In genomic region chr17:2244545-2245525, GRCh38 we compare ENCODE assay signal across 8 cellular contexts. TPM values are rescaled to one million over a fixed set of nuclear protein-coding genes. Genes with fewer than 3 reads are reported as not detected.
DNase-seq lines count a peak whose midpoint lies in the region; ATAC-seq and TF ChIP-seq lines count a peak whose summit lies in the region.

No MANE protein-coding gene starts in this region.

- 13 to 26% methylated on average over 6 to 7 of the region's 7 CpGs for WGBS in esophagus squamous epithelium, 2 donors

- H3F3A ChIP-seq in PC-9 (ENCODE audit: insufficient read depth, low read depth), result peaks cover 24% of the 10 kb centered on the region; the same call in 1 of the 2 replicates

- H3K79me2 ChIP-seq in PC-9 (ENCODE audit: low read depth), result no peaks in the 10 kb centered on the region

- H3K27me3 Mint-ChIP-seq in activated T-cell treated with anti-CD3 and anti-CD28 coated beads, Interleukin-2, amount 50 U/mL, for 4 hours (ENCODE audit: low read depth), result no peaks in the 10 kb centered on the region
- no peaks in the 10 kb centered on the region for H3K27me3 Mint-ChIP-seq in naive thymus-derived CD8-positive, alpha-beta T cell

- H3K4me2 ChIP-seq in PC-9, result no peak overlapping the region

- H3K36me3 Mint-ChIP-seq in activated T-cell treated with anti-CD3 and anti-CD28 coated beads, Interleukin-2, amount 50 U/mL, for 4 hours (ENCODE audit: insufficient read depth), result peaks cover 40% of the 10 kb centered on the region
- H3K36me3 Mint-ChIP-seq in naive thymus-derived CD8-positive, alpha-beta T cell, result peaks cover 12 to 73% (median 24%) of the 10 kb centered on the region in 3 donors

- BruUV-seq in PC-9 (replicated peaks; lab: Mats Ljungman, UMichigan), result no TSS peak

- H3K4me3 ChIP-seq in PC-9 (no peak overlapping the region), esophagus squamous epithelium (no peak overlapping the region)

- DNase-seq in EH (ENCODE audit: low read depth) (peak; percentile 94), HuH-7 (ENCODE audit: low spot score) (peak; percentile 76), PC-9 (peak; percentile 56 to 76), esophagus squamous epithelium (lab: John Stamatoyannopoulos, UW) (no peak)
- DNase-seq in activated T-cell treated with anti-CD3 and anti-CD28 coated beads, Interleukin-2, amount 50 U/mL, for 4 hours, result peak; percentile 85
- DNase-seq in naive thymus-derived CD8-positive, alpha-beta T cell, result peak; percentile 68 to 89 (median 77)
- peak; percentile 72 to 76 for DNase-seq in stimulated activated CD8-positive, alpha-beta memory T cell treated with anti-CD3 and anti-CD28 coated beads, Interleukin-7, amount 100 ng/mL, for 4 hours (ENCODE audit: low read depth in 2 of 2)

- H3K4me3 Mint-ChIP-seq in activated T-cell treated with anti-CD3 and anti-CD28 coated beads, Interleukin-2, amount 50 U/mL, for 4 hours, result no peak overlapping the region
- no peak overlapping the region for H3K4me3 Mint-ChIP-seq in naive thymus-derived CD8-positive, alpha-beta T cell

- POLR2A ChIA-PET in PC-9 (lab: Charles Lee; ENCODE audit: unreplicated experiment), result interaction anchor here (0.6 kb wide), 1 partner anchor 40 kb away, joined by 4 read pairs; no protein-coding TSS in a partner anchor
- POLR2A ChIA-PET in naive thymus-derived CD8-positive, alpha-beta T cell (lab: Charles Lee), result interaction anchor here (0.6 to 1.7 kb wide), 15 partner anchors 9 to 421 kb away, joined by 3 to 17 read pairs (median 4); partner anchors contain the start of gene HIC1

- peak overlapping the region in 9 of 10 donors; percentile 40 to 94 (median 65) for H3K27ac Mint-ChIP-seq in naive thymus-derived CD8-positive, alpha-beta T cell

- H3K9me3 Mint-ChIP-seq in activated T-cell treated with anti-CD3 and anti-CD28 coated beads, Interleukin-2, amount 50 U/mL, for 4 hours, result no peaks in the 10 kb centered on the region
- H3K9me3 Mint-ChIP-seq in naive thymus-derived CD8-positive, alpha-beta T cell, result no peaks in the 10 kb centered on the region

- H3K36me3 ChIP-seq in PC-9 (ENCODE audit: low read depth), result no peaks in the 10 kb centered on the region
- H3K36me3 ChIP-seq in esophagus squamous epithelium, result peaks cover 0 to 64% (median 0%) of the 10 kb centered on the region in 3 donors

- CTCF ChIA-PET in PC-9 (lab: Charles Lee), result interaction anchor here (0.6 to 1.5 kb wide), 11 partner anchors 21 to 363 kb away, joined by 3 to 14 read pairs (median 3); partner anchors contain the start of gene HIC1

- no peaks in the 10 kb centered on the region for H3K9me2 ChIP-seq in PC-9 (ENCODE audit: insufficient read depth)

- peak; percentile 99 for TF ChIP-seq CTCF in PC-9 (conservative IDR thresholded peaks at IDR 0.05)
- TF ChIP-seq CTCF in esophagus squamous epithelium (IDR thresholded peaks at IDR 0.05), result peak; percentile 94 to 99 (median 98)

- peak; percentile 86 to 87 for ATAC-seq in activated T-cell treated with anti-CD3 and anti-CD28 coated beads, Interleukin-2, amount 50 U/mL, for 4 hours
- ATAC-seq in naive thymus-derived CD8-positive, alpha-beta T cell, result peak; percentile 99
- no peak for ATAC-seq in GM18907 (IDR thresholded peaks at IDR 0.05; ENCODE audit: unreplicated experiment)

- H3K4me1 ChIP-seq in PC-9 (replicated peaks; ENCODE audit: insufficient read depth) (peaks cover 7% of the 10 kb centered on the region), esophagus squamous epithelium (peaks cover 5 to 31% (median 21%) of the 10 kb centered on the region in 3 donors)

- H3K27ac ChIP-seq in PC-9 (no peak overlapping the region), esophagus squamous epithelium (peak overlapping the region in 3 of 4 donors; percentile 47 to 77 (median 76))

- H3K9me3 ChIP-seq in PC-9 (ENCODE audit: insufficient read depth, low read depth) (no peaks in the 10 kb centered on the region), esophagus squamous epithelium (no peaks in the 10 kb centered on the region)

- no peaks in the 10 kb centered on the region for H4K20me1 ChIP-seq in PC-9 (ENCODE audit: insufficient read depth)

- TF ChIP-seq POLR2A in esophagus squamous epithelium (IDR thresholded peaks at IDR 0.05), result no peak

- H2AFZ ChIP-seq in PC-9, result no peak overlapping the region

- peaks cover 24% of the 10 kb centered on the region for H3K4me1 Mint-ChIP-seq in activated T-cell treated with anti-CD3 and anti-CD28 coated beads, Interleukin-2, amount 50 U/mL, for 4 hours (ENCODE audit: low read depth)
- peaks cover 8 to 39% (median 25%) of the 10 kb centered on the region in 4 donors for H3K4me1 Mint-ChIP-seq in naive thymus-derived CD8-positive, alpha-beta T cell

- H3K27me3 ChIP-seq in PC-9 (ENCODE audit: insufficient read depth, low read depth) (no peaks in the 10 kb centered on the region), esophagus squamous epithelium (no peaks in the 10 kb centered on the region)

- intact Hi-C loops in PC-9 (cut with micrococcal nuclease; ENCODE audit: unreplicated experiment), result loop anchor here (1.0 kb wide), 2 partner anchors 191 to 336 kb away; no protein-coding TSS in a partner anchor
- intact Hi-C loops in esophagus squamous epithelium (cut with DNase I), result loop anchor here (5.0 to 10.0 kb wide), 2 partner anchors 150 to 188 kb away; partner anchors contain the start of gene HIC1

RNA-seq across cellular contexts. Expression of gene SMG6, which starts 58.8 kb away (rescaled TPM):
- total RNA-seq in PC-9 (2021), result 43.1 and 49.4 TPM in 2 replicates
- 10 to 100 TPM; 27.9 to 36.1 (median 30.7) TPM for total RNA-seq in activated T-cell treated with anti-CD3 and anti-CD28 coated beads, Interleukin-2, amount 50 U/mL, for 4 hours
- total RNA-seq in esophagus squamous epithelium, result 10 to 100 TPM; 17.9 to 24.0 (median 20.1) TPM
- total RNA-seq in naive thymus-derived CD8-positive, alpha-beta T cell, result 10 to 100 TPM; 49.6 to 51.4 TPM
- 10 to 100 TPM in 1 of 3 donors, 1 to 10 TPM in 2; 5.3 to 13.5 (median 9.0) TPM for polyA plus RNA-seq in naive thymus-derived CD8-positive, alpha-beta T cell

RNA-seq across cellular contexts. Expression of gene SRR, which starts 58.9 kb away (rescaled TPM):
- 41.8 and 52.3 TPM in 2 replicates for total RNA-seq in PC-9 (2021)
- 1 to 10 TPM; 2.5 to 6.5 (median 6.1) TPM for total RNA-seq in activated T-cell treated with anti-CD3 and anti-CD28 coated beads, Interleukin-2, amount 50 U/mL, for 4 hours
- total RNA-seq in esophagus squamous epithelium, result 10 to 100 TPM in 3 of 4 donors, 1 to 10 TPM in 1; 8.7 to 34.8 (median 15.8) TPM
- 1 to 10 TPM; 6.1 to 7.3 TPM for total RNA-seq in naive thymus-derived CD8-positive, alpha-beta T cell
- 1 to 10 TPM; 3.6 to 9.6 (median 8.4) TPM for polyA plus RNA-seq in naive thymus-derived CD8-positive, alpha-beta T cell
